ENCODE assay signal across 13 cellular contexts in genomic region chr10:79425074-79425532, GRCh38. TPM values are rescaled to one million over a fixed set of nuclear protein-coding genes. Genes with fewer than 3 reads are reported as not detected.
DNase-seq lines count a peak whose midpoint lies in the region; ATAC-seq and TF ChIP-seq lines count a peak whose summit lies in the region.
"Had no signal": no experiment of that assay in that cellular context is flagged by ENCODE, and none has a peak within 500 bp of the region (broad histone marks: within the 10 kb centered on the region; RNA-seq: fewer than 3 reads in every experiment).

No MANE protein-coding gene starts in this region.

- H2AFZ ChIP-seq in smooth muscle cell (ENCODE audit: low read depth) = no peak overlapping the region

- ATAC-seq in right lobe of liver (peak; percentile 65 to 76 (median 73)), HG03521 (IDR thresholded peaks at IDR 0.05; ENCODE audit: unreplicated experiment) (no peak)

- H3K36me3 ChIP-seq in right lobe of liver = peaks cover 0 to 10% (median 3%) of the 10 kb centered on the region in 4 donors
- peaks cover 6% of the 10 kb centered on the region for H3K36me3 ChIP-seq in smooth muscle cell (ENCODE audit: low read depth)
- H3K36me3 ChIP-seq: ovary had no signal

- H3K27me3 ChIP-seq in dorsolateral prefrontal cortex (no peaks in the 10 kb centered on the region), right lobe of liver (no peaks in the 10 kb centered on the region), smooth muscle cell (ENCODE audit: low read depth) (no peaks in the 10 kb centered on the region)
- H3K27me3 ChIP-seq: ovary, suprapubic skin had no signal

- H3K4me3 ChIP-seq in dorsolateral prefrontal cortex (peak overlapping the region in 2 of 59 donors; percentile 16 to 20), right lobe of liver (peak overlapping the region in 1 of 3 donors; percentile 47), smooth muscle cell (no peak overlapping the region)
- H3K4me3 ChIP-seq: ovary, suprapubic skin had no signal

- TF ChIP-seq CTCF in C4-2B (conservative IDR thresholded peaks at IDR 0.05) = no peak
- no peak for TF ChIP-seq CTCF in dorsolateral prefrontal cortex (IDR thresholded peaks at IDR 0.05 in 54 of 56, conservative IDR thresholded peaks at IDR 0.05 in 2 of 56; ENCODE audit: low read depth in 1 of 56, partially characterized antibody in 56 of 56)
- no peak for TF ChIP-seq CTCF in right lobe of liver (IDR thresholded peaks at IDR 0.05)
- no peak for TF ChIP-seq CTCF in smooth muscle cell (IDR thresholded peaks at IDR 0.05; ENCODE audit: borderline replicate concordance, insufficient read depth, poor library complexity, severe bottlenecking)

- H3K4me1 ChIP-seq in right lobe of liver (peaks cover 0 to 61% (median 18%) of the 10 kb centered on the region in 4 donors), smooth muscle cell (ENCODE audit: low read depth) (peaks cover 7% of the 10 kb centered on the region)

- intact Hi-C loops in dorsolateral prefrontal cortex (cut with DNase I) (no loop called here), right lobe of liver (cut with DNase I) (no loop called here)

- H3K4me2 ChIP-seq in smooth muscle cell = no peak overlapping the region

- WGBS in right lobe of liver (ENCODE audit: insufficient coverage, low coverage, low lambda C conversion rate, missing lambda C conversion rate) = no CpG with 5 or more reads among the region's 5 CpGs
- WGBS in smooth muscle cell (ENCODE audit: low lambda C conversion rate) = 69% methylated on average over 5 of the region's 5 CpGs

- H4K20me1 ChIP-seq in smooth muscle cell (ENCODE audit: low read depth) = peaks cover 52% of the 10 kb centered on the region

- H3K79me2 ChIP-seq in smooth muscle cell (ENCODE audit: low read depth) = peaks cover 71% of the 10 kb centered on the region

- no peak overlapping the region for H3K9ac ChIP-seq in smooth muscle cell (ENCODE audit: low read depth)

- TF ChIP-seq POLR2A in right lobe of liver (IDR thresholded peaks at IDR 0.05) = no peak

- H3K9me3 ChIP-seq in right lobe of liver = no peaks in the 10 kb centered on the region
- H3K9me3 ChIP-seq in smooth muscle cell (replicated peaks; ENCODE audit: low read depth) = no peaks in the 10 kb centered on the region
- H3K9me3 ChIP-seq: ovary, suprapubic skin had no signal

- DNase-seq in dorsolateral prefrontal cortex (no peak), right lobe of liver (peak; percentile 67 to 87 (median 81)), smooth muscle cell (lab: John Stamatoyannopoulos, UW; ENCODE audit: unreplicated experiment) (no peak), SIG-M5 (lab: John Stamatoyannopoulos, UW) (no peak), NOMO-1 treated with DMSO at 0.1 percent for 48 hours (lab: John Stamatoyannopoulos, UW; ENCODE audit: unreplicated experiment) (no peak), SHP77 treated with DMSO at 0.1 percent for 48 hours (lab: John Stamatoyannopoulos, UW) (no peak)
- DNase-seq: activated effector memory CD4-positive, alpha-beta T cell treated with anti-CD3 and anti-CD28 coated beads, Interleukin-2, amount 50 U/mL, for 16 hours; Calu3; effector CD4-positive, alpha-beta T cell had no signal

- H3K27ac ChIP-seq in C4-2B (peak overlapping the region; percentile 37), dorsolateral prefrontal cortex (peak overlapping the region in 42 of 59 donors; percentile 10 to 83 (median 70)), right lobe of liver (peak overlapping the region; percentile 53 to 90 (median 65)), smooth muscle cell (ENCODE audit: low read depth) (peak overlapping the region; percentile 40)
- H3K27ac ChIP-seq: suprapubic skin had no signal

- peaks cover 9% of the 10 kb centered on the region for H3F3A ChIP-seq in smooth muscle cell (ENCODE audit: low read depth)

RNA-seq across cellular contexts. Expression of gene ZCCHC24, which starts 20.3 kb away (rescaled TPM):
- total RNA-seq in dorsolateral prefrontal cortex (100 to 1,000 TPM in 56 of 120 experiments, 10 to 100 TPM in 64; 46.7 to 245 (median 97.2) TPM), right lobe of liver (10 to 100 TPM; 19.8 to 33.6 (median 22.7) TPM), smooth muscle cell (21.9 and 28.0 TPM in 2 replicates)
- polyA plus RNA-seq in smooth muscle cell = 30.6 and 52.1 TPM in 2 replicates

Comparison
In these comparisons a context has a peak if more than half of its experiments do, and no peak if none do; other contexts are left out.
1. DNase-seq: peak in right lobe of liver (3 of 3); none in dorsolateral prefrontal cortex (0 of 10), smooth muscle cell (single experiment), SIG-M5 (single experiment), NOMO-1 treated with DMSO at 0.1 percent for 48 hours (single experiment) and SHP77 treated with DMSO at 0.1 percent for 48 hours (single experiment).
2. Peak in every context shown above with its lines, with median percentiles within 50 percentile points of each other: H3K27ac ChIP-seq.